ENCODE assay signal across 28 cellular contexts in the genomic region with DNA sequence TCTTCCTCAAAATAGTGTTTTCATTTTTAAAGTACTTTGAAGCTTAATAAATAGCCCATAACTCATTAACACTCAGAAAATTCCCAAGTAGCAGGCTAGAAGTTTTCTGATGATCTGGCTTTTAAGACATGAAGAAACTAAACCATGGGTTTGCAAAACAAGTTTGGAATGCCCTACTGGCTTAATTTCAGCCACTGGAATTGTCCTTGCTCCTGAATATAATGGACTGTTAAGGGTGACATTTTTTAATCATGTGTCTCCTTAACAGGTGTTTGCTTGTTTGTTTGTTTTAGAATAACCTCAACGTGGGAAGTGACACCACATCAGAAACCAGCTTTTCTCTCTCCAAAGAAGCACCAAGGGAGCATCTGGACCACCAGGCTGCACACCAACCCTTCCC. TPM values are rescaled to one million over a fixed set of nuclear protein-coding genes. Genes with fewer than 3 reads are reported as not detected.
"Had no signal": no experiment of that assay in that cellular context is flagged by ENCODE, and none has a peak within 500 bp of the region (broad histone marks: within the 10 kb centered on the region; RNA-seq: fewer than 3 reads in every experiment).

No MANE protein-coding gene starts in this region.

- H3K27ac Mint-ChIP-seq: memory B cell; naive B cell; natural killer cell; stimulated activated naive CD8-positive, alpha-beta T cell treated with anti-CD3 and anti-CD28 coated beads, Interleukin-15, Interleukin-2, amounts not matched to agents 100 ng/mL and 50 ng/mL, for 24 hours; type B pancreatic cell had no signal

- H3K9me3 ChIP-seq: heart right ventricle, mucosa of descending colon, ovary, right atrium auricular region, right lobe of liver, suprapubic skin, thoracic aorta, tibial artery, uterus had no signal

- H3K79me2 ChIP-seq: hepatocyte had no signal

- H3K9me3 Mint-ChIP-seq: naive B cell; natural killer cell; stimulated activated naive CD8-positive, alpha-beta T cell treated with anti-CD3 and anti-CD28 coated beads, Interleukin-15, Interleukin-2, amounts not matched to agents 100 ng/mL and 50 ng/mL, for 24 hours had no signal

- H3K4me1 ChIP-seq: suprapubic skin, uterus had no signal

- H3K27me3 ChIP-seq: hepatocyte, ovary, right atrium auricular region, right lobe of liver, suprapubic skin, tibial artery, uterus had no signal

- H3K36me3 ChIP-seq: heart right ventricle, ovary, right atrium auricular region, right lobe of liver, suprapubic skin, thoracic aorta, uterus had no signal

- H3K4me2 ChIP-seq: hepatocyte had no signal

- H3K4me1 Mint-ChIP-seq: memory B cell, naive B cell, natural killer cell had no signal

- ATAC-seq: heart right ventricle, left cardiac atrium, left lobe of liver, mucosa of descending colon, natural killer cell, right lobe of liver had no signal

- H3K36me3 Mint-ChIP-seq: memory B cell, naive B cell, natural killer cell had no signal

- H2AFZ ChIP-seq: hepatocyte had no signal

- H3K4me3 Mint-ChIP-seq: memory B cell; naive B cell; natural killer cell; stimulated activated naive CD8-positive, alpha-beta T cell treated with anti-CD3 and anti-CD28 coated beads, Interleukin-15, Interleukin-2, amounts not matched to agents 100 ng/mL and 50 ng/mL, for 24 hours; type B pancreatic cell had no signal

- H3K4me3 ChIP-seq: heart right ventricle, hepatocyte, lung, mucosa of descending colon, ovary, right atrium auricular region, right lobe of liver, skin epidermis, suprapubic skin, thoracic aorta, tibial artery, uterus had no signal

- H3K27ac ChIP-seq: hepatocyte, ovary, right atrium auricular region, skin epidermis, suprapubic skin, thoracic aorta, tibial artery, uterus had no signal

- DNase-seq: heart right ventricle; kidney glomerular epithelial cell; left cardiac atrium; midbrain; mucosa of descending colon; naive B cell; natural killer cell; ovary; right lobe of liver; stimulated activated CD4-positive, alpha-beta T cell treated with anti-CD3 and anti-CD28 coated beads, Interleukin-12 subunit alpha, Interleukin-12 subunit beta, amount 100 ng/mL, for 4 hours; stimulated activated CD4-positive, alpha-beta T cell treated with anti-CD3 and anti-CD28 coated beads, Interleukin-15, amount 100 ng/mL, for 24 hours; stimulated activated CD4-positive, alpha-beta T cell treated with anti-CD3 and anti-CD28 coated beads, Interleukin-2, amount 100 ng/mL, for 24 hours; stimulated activated CD4-positive, alpha-beta T cell treated with anti-CD3 and anti-CD28 coated beads, Interleukin-4, amount 100 ng/mL, for 1 hour; stimulated activated naive CD4-positive, alpha-beta T cell; tibial artery; uterus had no signal

- FAIRE-seq: keratinocyte had no signal

RNA-seq across cellular contexts. Expression of gene ISM1, which starts 49.1 kb away (rescaled TPM):
- polyA plus RNA-seq: neural cell had no signal
